9 cellular contexts compared by ENCODE assay signal in genomic region chr17:81349397-81350319, GRCh38. TPM values are rescaled to one million over a fixed set of nuclear protein-coding genes. Genes with fewer than 3 reads are reported as not detected.
DNase-seq lines count a peak whose midpoint lies in the region; TF ChIP-seq lines count a peak whose summit lies in the region.
"Had no signal": no experiment of that assay in that cellular context is flagged by ENCODE, and none has a peak within 500 bp of the region (broad histone marks: within the 10 kb centered on the region; RNA-seq: fewer than 3 reads in every experiment).

No MANE protein-coding gene starts in this region.

- peaks cover 11% of the 10 kb centered on the region for H3K79me2 ChIP-seq in neural progenitor cell (ENCODE audit: low read depth)

- H3K9me3 Mint-ChIP-seq in brain (peaks cover 0 to 7% (median 0%) of the 10 kb centered on the region in 5 experiments), neural progenitor cell (peaks cover 6% of the 10 kb centered on the region), HFFc6 (no peaks in the 10 kb centered on the region)

- peaks cover 21% of the 10 kb centered on the region for H4K20me1 ChIP-seq in neural progenitor cell (ENCODE audit: low read depth)

- TF ChIP-seq CTCF in brain (conservative IDR thresholded peaks at IDR 0.05), result no peak
- TF ChIP-seq CTCF in neural progenitor cell (IDR thresholded peaks at IDR 0.05), result no peak
- no peak for TF ChIP-seq CTCF in HFFc6 (IDR thresholded peaks at IDR 0.05)

- H3K36me3 ChIP-seq in neural progenitor cell, result no peaks in the 10 kb centered on the region

- H3K36me3 Mint-ChIP-seq in brain (peaks cover under 1% of the 10 kb centered on the region), neural progenitor cell (peaks cover 2% of the 10 kb centered on the region), HFFc6 (ENCODE audit: low read depth) (peaks cover under 1% of the 10 kb centered on the region; the same call in 1 of the 2 replicates)

- H3K27ac Mint-ChIP-seq in brain (peak overlapping the region in 3 of 5 experiments; percentile 66 to 92 (median 86)), neural progenitor cell (peak overlapping the region; percentile 68), HFFc6 (no peak overlapping the region)

- H3K4me1 ChIP-seq in neural progenitor cell, result peaks cover 9% of the 10 kb centered on the region

- peak; percentile 77 for DNase-seq in Daoy (ENCODE audit: low read depth)
- peak; percentile 83 for DNase-seq in NCI-H2171 treated with DMSO at 0.1 percent for 48 hours (lab: John Stamatoyannopoulos, UW)
- no peak for DNase-seq in neural progenitor cell (ENCODE audit: low spot score)
- no peak for DNase-seq in HFFc6
- DNase-seq in UCSD-AML1 (lab: John Stamatoyannopoulos, UW; ENCODE audit: unreplicated experiment), result no peak
- no peak for DNase-seq in dedifferentiated amniotic fluid mesenchymal stem cell (ENCODE audit: extremely low spot score)
- DNase-seq in activated CD8-positive, alpha-beta memory T cell treated with anti-CD3 and anti-CD28 coated beads, Interleukin-2, amount 50 U/mL, for 48 hours, result no peak
- DNase-seq: GM23248 had no signal

- no peak overlapping the region for H3K4me2 ChIP-seq in neural progenitor cell

- peaks cover 37% of the 10 kb centered on the region for H3K27me3 ChIP-seq in neural progenitor cell

- H3K4me1 Mint-ChIP-seq in brain, result peaks cover 42% of the 10 kb centered on the region
- peaks cover 28% of the 10 kb centered on the region for H3K4me1 Mint-ChIP-seq in neural progenitor cell
- H3K4me1 Mint-ChIP-seq in HFFc6 (ENCODE audit: low read depth), result peaks cover 8% of the 10 kb centered on the region; the same call in 1 of the 2 replicates

- H3K27ac ChIP-seq in neural progenitor cell, result no peak overlapping the region
- H3K27ac ChIP-seq: GM23248 had no signal

- H3K4me3 ChIP-seq in neural progenitor cell, result no peak overlapping the region
- H3K4me3 ChIP-seq: GM23248 had no signal

- no peak overlapping the region for H2AFZ ChIP-seq in neural progenitor cell (replicated peaks)
- H2AFZ ChIP-seq: GM23248 had no signal

- H3K4me3 Mint-ChIP-seq in brain (peak overlapping the region in 3 of 5 experiments; percentile 22 to 72 (median 32)), neural progenitor cell (no peak overlapping the region), HFFc6 (no peak overlapping the region)

- H3K9ac ChIP-seq in neural progenitor cell, result no peak overlapping the region
- H3K9ac ChIP-seq: GM23248 had no signal

- H3K27me3 Mint-ChIP-seq in brain (peaks cover 10% of the 10 kb centered on the region), neural progenitor cell (ENCODE audit: insufficient read depth, low read depth) (peaks cover 10% of the 10 kb centered on the region), HFFc6 (ENCODE audit: insufficient read depth) (no peaks in the 10 kb centered on the region; the same call in 1 of the 2 replicates)

- no peaks in the 10 kb centered on the region for H3K9me3 ChIP-seq in neural progenitor cell (ENCODE audit: low read depth)

- H3F3A ChIP-seq in neural progenitor cell (ENCODE audit: low read depth), result peaks cover 22% of the 10 kb centered on the region

RNA-seq across cellular contexts. Expression of gene BAHCC1, which starts 45.6 kb away (rescaled TPM):
- 6.8 and 11.0 TPM in 2 replicates for total RNA-seq in Daoy (2014; rRNA removed; shearing (Covaris generic))
- polyA plus RNA-seq in brain (ENCODE audit: insufficient read depth, low read depth, low replicate concordance), result 19.5 TPM
- total RNA-seq in neural progenitor cell (ENCODE audit: low replicate concordance), result 3.4 and 26.3 TPM in 2 replicates
- 1 to 10 TPM; 7.3 to 9.7 (median 8.3) TPM for total RNA-seq in HFFc6 (2021; fragmentation: NEBNext Ultra II Directional; extraction: Animal tissue kit (Norgen Biotek cat#: 25700))

RNA-seq across cellular contexts. Expression of gene SLC38A10, which starts 54.6 kb away (rescaled TPM):
- total RNA-seq in Daoy (2014; rRNA removed; shearing (Covaris generic)), result 52.5 and 60.7 TPM in 2 replicates
- polyA plus RNA-seq in brain (ENCODE audit: insufficient read depth, low read depth, low replicate concordance), result 38.7 TPM
- 8.3 and 31.4 TPM in 2 replicates for total RNA-seq in neural progenitor cell (ENCODE audit: low replicate concordance)
- 10 to 100 TPM; 71.2 to 88.3 (median 72.2) TPM for total RNA-seq in HFFc6 (2021; fragmentation: NEBNext Ultra II Directional; extraction: Animal tissue kit (Norgen Biotek cat#: 25700))

Comparison
In these comparisons a context has a peak if more than half of its experiments do, and no peak if none do; other contexts are left out.
1. DNase-seq: peak in Daoy (single experiment) and NCI-H2171 treated with DMSO at 0.1 percent for 48 hours (single experiment); none in neural progenitor cell (single experiment), HFFc6 (single experiment), UCSD-AML1 (single experiment), dedifferentiated amniotic fluid mesenchymal stem cell (single experiment) and activated CD8-positive, alpha-beta memory T cell treated with anti-CD3 and anti-CD28 coated beads, Interleukin-2, amount 50 U/mL, for 48 hours (single experiment).
2. H3K4me3 Mint-ChIP-seq: peak in brain (3 of 5); none in neural progenitor cell (single experiment) and HFFc6 (single experiment).